ENCODE assay signal across 13 cellular contexts in the genomic region with DNA sequence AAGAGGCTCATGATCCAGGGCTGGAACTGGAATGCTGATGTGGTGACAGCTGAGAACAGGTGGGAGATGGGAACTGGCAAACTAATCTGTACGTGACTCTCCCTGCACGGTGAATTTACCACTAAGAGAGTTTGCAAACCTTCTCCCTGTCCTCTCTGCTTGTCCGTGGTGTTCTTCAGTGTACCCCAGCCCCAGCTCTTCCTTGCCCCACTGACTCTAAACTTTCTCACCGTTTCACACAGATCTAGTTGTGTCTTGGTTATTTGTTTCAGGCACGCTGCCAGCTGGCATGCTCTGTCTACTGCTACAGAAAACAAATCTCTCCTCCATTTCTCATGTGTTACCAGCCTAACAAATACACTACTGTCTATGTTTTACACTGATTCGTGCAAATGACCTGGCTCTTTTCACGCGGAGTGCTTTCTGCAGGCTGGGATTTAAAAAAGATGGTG.
A peak's percentile ranks its signal among the peaks of the same experiment; 100 is the strongest.
DNase-seq lines count a peak whose midpoint lies in the region; ATAC-seq, FAIRE-seq and TF ChIP-seq lines count a peak whose summit lies in the region.
"Had no signal": no experiment of that assay in that cellular context is flagged by ENCODE, and none has a peak within 500 bp of the region (broad histone marks: within the 10 kb centered on the region; RNA-seq: fewer than 3 reads in every experiment).

No MANE protein-coding gene starts in this region.

- H3K27ac ChIP-seq in GM23248 (no peak overlapping the region), gastroesophageal sphincter (peak overlapping the region; percentile 26 to 77 (median 46)), prostate gland (no peak overlapping the region), foreskin keratinocyte (no peak overlapping the region)
- H3K27ac ChIP-seq: WERI-Rb-1 had no signal

- H3K36me3 ChIP-seq in GM23248 (ENCODE audit: low read depth): no peaks in the 10 kb centered on the region
- H3K36me3 ChIP-seq in gastroesophageal sphincter: no peaks in the 10 kb centered on the region
- H3K36me3 ChIP-seq in prostate gland: no peaks in the 10 kb centered on the region
- H3K36me3 ChIP-seq: WERI-Rb-1 had no signal

- DNase-seq in GM23248 (peak; percentile 8), amygdala (lab: John Stamatoyannopoulos, UW) (peak in 30 of 56 donors; percentile 1 to 67 (median 12)), prostate gland (ENCODE audit: low spot score) (peak; percentile 21), foreskin keratinocyte (no peak), GM10248 (ENCODE audit: extremely low spot score) (no peak), H54 (ENCODE audit: insufficient read length, low spot score) (no peak), AG08395 (ENCODE audit: low spot score) (no peak)
- DNase-seq: activated gamma-delta T cell; CD4-positive, alpha-beta memory T cell; naive B cell; WERI-Rb-1 had no signal

- no peak overlapping the region for H3K9ac ChIP-seq in GM23248

- no peak for TF ChIP-seq POLR2A in gastroesophageal sphincter (IDR thresholded peaks at IDR 0.05)
- no peak for TF ChIP-seq POLR2A in prostate gland (IDR thresholded peaks at IDR 0.05)
- no peak for TF ChIP-seq POLR2A in H54 (IDR thresholded peaks at IDR 0.05; ENCODE audit: low read depth, low read length)

- intact Hi-C loops in prostate gland (cut with DNase I): no loop called here

- TF ChIP-seq CTCF in gastroesophageal sphincter (IDR thresholded peaks at IDR 0.05) (no peak), prostate gland (IDR thresholded peaks at IDR 0.05) (no peak), foreskin keratinocyte (conservative IDR thresholded peaks at IDR 0.05) (no peak), GM10248 (IDR thresholded peaks at IDR 0.05; ENCODE audit: control extremely low read depth, extremely low read depth, low read depth, missing control alignments) (no peak)

- H3K4me2 ChIP-seq in GM23248 (ENCODE audit: unreplicated experiment): no peak overlapping the region

- no peak for TF ChIP-seq EP300 in gastroesophageal sphincter (IDR thresholded peaks at IDR 0.05)

- ATAC-seq in gastroesophageal sphincter: no peak
- ATAC-seq in foreskin keratinocyte: no peak
- ATAC-seq: Panc1 had no signal

- no peaks in the 10 kb centered on the region for H3K4me1 ChIP-seq in GM23248 (ENCODE audit: insufficient read depth)
- peaks cover 0 to 36% (median 12%) of the 10 kb centered on the region in 3 donors for H3K4me1 ChIP-seq in gastroesophageal sphincter
- no peaks in the 10 kb centered on the region for H3K4me1 ChIP-seq in prostate gland (replicated peaks)
- H3K4me1 ChIP-seq in foreskin keratinocyte: no peaks in the 10 kb centered on the region

- no peak overlapping the region for H2AFZ ChIP-seq in GM23248

- no peaks in the 10 kb centered on the region for H3K79me2 ChIP-seq in GM23248 (ENCODE audit: insufficient read depth)

- H3K4me3 ChIP-seq in GM23248 (no peak overlapping the region), gastroesophageal sphincter (no peak overlapping the region), prostate gland (no peak overlapping the region)

- no peaks in the 10 kb centered on the region for H3F3A ChIP-seq in GM23248 (ENCODE audit: insufficient read depth)

- FAIRE-seq in H54 (lab: Jason Lieb, UNC): no peak

- in situ Hi-C loops in GM23248 (cut with MboI): no loop called here

- H3K9me2 ChIP-seq in GM23248 (ENCODE audit: insufficient read depth): no peaks in the 10 kb centered on the region

- no peaks in the 10 kb centered on the region for H3K9me3 ChIP-seq in GM23248 (ENCODE audit: low read depth)
- no peaks in the 10 kb centered on the region for H3K9me3 ChIP-seq in gastroesophageal sphincter
- H3K9me3 ChIP-seq in prostate gland: no peaks in the 10 kb centered on the region

- H3K27me3 ChIP-seq in GM23248 (replicated peaks; ENCODE audit: insufficient read depth): no peaks in the 10 kb centered on the region
- no peaks in the 10 kb centered on the region for H3K27me3 ChIP-seq in gastroesophageal sphincter
- H3K27me3 ChIP-seq in prostate gland (replicated peaks; ENCODE audit: insufficient read depth): no peaks in the 10 kb centered on the region
- H3K27me3 ChIP-seq in foreskin keratinocyte: no peaks in the 10 kb centered on the region

- CTCF ChIA-PET in GM10248 (lab: Yijun Ruan, JAX): no interaction called here

- H4K20me1 ChIP-seq in GM23248 (ENCODE audit: insufficient read depth): no peaks in the 10 kb centered on the region

- POLR2A ChIA-PET in GM10248 (lab: Yijun Ruan, JAX): no interaction called here

- WGBS in GM23248 (ENCODE audit: low coverage in 1 of 2, low lambda C conversion rate in 2 of 2, missing lambda C conversion rate in 2 of 2), 2 experiments: 27 to 30% methylated on average over 8 of the region's 8 CpGs
- 21 to 29% methylated on average over 7 to 8 of the region's 8 CpGs for WGBS in gastroesophageal sphincter (ENCODE audit: low coverage in 1 of 2), 2 donors
- 23% methylated on average over 8 of the region's 8 CpGs for WGBS in prostate gland

Comparison
In these comparisons a context has a peak if more than half of its experiments do, and no peak if none do; other contexts are left out.
1. DNase-seq: peak in GM23248 (single experiment), amygdala (30 of 56) and prostate gland (single experiment); none in foreskin keratinocyte (0 of 2), GM10248 (single experiment), H54 (single experiment) and AG08395 (single experiment).
2. H3K27ac ChIP-seq: peak in gastroesophageal sphincter (4 of 4); none in GM23248 (single experiment), prostate gland (0 of 2) and foreskin keratinocyte (single experiment).